8 cellular contexts compared by ENCODE assay signal in the genomic region with DNA sequence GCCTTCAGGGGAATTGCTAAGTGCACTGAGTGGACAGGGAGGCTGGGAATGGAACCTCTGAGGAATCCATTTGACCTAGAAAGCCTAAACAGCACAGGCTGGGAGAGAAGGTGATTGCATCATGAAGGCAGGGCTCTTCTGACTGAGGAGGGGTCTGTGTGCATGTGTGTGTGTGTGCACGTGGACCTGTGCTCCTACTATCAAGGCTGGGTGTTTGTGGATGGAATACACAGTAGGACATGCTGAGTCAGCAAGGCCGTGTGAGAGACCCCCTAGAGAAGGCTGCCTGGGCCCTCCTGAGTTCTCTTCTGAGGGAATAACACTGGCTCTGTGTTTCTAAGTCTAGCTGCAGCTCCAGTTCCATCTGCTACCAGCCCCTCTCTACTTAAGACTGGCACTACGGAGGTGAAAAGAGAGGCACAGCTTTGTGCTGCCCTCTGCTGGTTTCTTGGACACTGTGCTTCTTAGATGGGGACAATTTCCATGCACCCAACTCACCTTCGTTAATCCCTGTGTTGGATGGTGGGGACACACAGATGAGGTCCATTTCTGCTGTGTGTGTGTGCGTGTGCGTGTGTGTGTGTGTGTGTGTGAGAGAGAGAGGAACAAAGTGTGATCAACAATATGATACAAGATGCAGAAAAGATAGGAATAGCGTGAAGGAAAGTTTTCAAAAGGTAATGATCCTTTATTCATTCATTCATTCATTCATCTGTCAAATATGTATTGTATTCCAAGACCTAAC. TPM values are rescaled to one million over a fixed set of nuclear protein-coding genes. Genes with fewer than 3 reads are reported as not detected.
DNase-seq lines count a peak whose midpoint lies in the region; TF ChIP-seq lines count a peak whose summit lies in the region.

No MANE protein-coding gene starts in this region.

- no peaks in the 10 kb centered on the region for H3K36me3 ChIP-seq in BE2C

- H3K4me3 ChIP-seq in BE2C (ENCODE audit: low read depth, low read length): no peak overlapping the region

- no peaks in the 10 kb centered on the region for H3K36me3 Mint-ChIP-seq in mesothelial cell of epicardium

- no peaks in the 10 kb centered on the region for H3K4me1 ChIP-seq in BE2C

- peaks cover 37% of the 10 kb centered on the region for H3K27me3 Mint-ChIP-seq in mesothelial cell of epicardium (ENCODE audit: low read depth)

- H3K27me3 ChIP-seq in BE2C: no peaks in the 10 kb centered on the region

- no peaks in the 10 kb centered on the region for H3K4me1 Mint-ChIP-seq in mesothelial cell of epicardium

- peak; percentile 57 for DNase-seq in BE2C
- DNase-seq in GM19240 (ENCODE audit: insufficient read length, low spot score): peak; percentile 31
- peak; percentile 47 for DNase-seq in HPDE6-E6E7 (ENCODE audit: extremely low spot score)
- DNase-seq in NCI-H82 (lab: John Stamatoyannopoulos, UW): peak; percentile 96
- DNase-seq in activated CD4-positive, alpha-beta T cell treated with anti-CD3 and anti-CD28 coated beads, Interleukin-2, amount 50 U/mL, for 4 hours: peak; percentile 60 to 61
- DNase-seq in effector CD4-positive, alpha-beta T cell: peak; percentile 62
- peak; percentile 43 to 61 for DNase-seq in mesothelial cell of epicardium (ENCODE audit: low spot score in 2 of 2, unreplicated experiment in 2 of 2)
- DNase-seq in stimulated activated CD8-positive, alpha-beta memory T cell treated with anti-CD3 and anti-CD28 coated beads, Interleukin-4, amount 100 ng/mL, for 1 hour (ENCODE audit: low read depth in 2 of 2, low spot score in 1 of 2): peak; percentile 30 to 52

- H3K27ac Mint-ChIP-seq in mesothelial cell of epicardium: no peak overlapping the region

- TF ChIP-seq CTCF in BE2C (IDR thresholded peaks at IDR 0.05; ENCODE audit: low read depth, low read length) (peak; percentile 80), mesothelial cell of epicardium (IDR thresholded peaks at IDR 0.05; ENCODE audit: unreplicated experiment) (peak; percentile 57)

- no peak overlapping the region for H3K4me3 Mint-ChIP-seq in mesothelial cell of epicardium

- no peaks in the 10 kb centered on the region for H3K9me3 ChIP-seq in BE2C

- H3K9me3 Mint-ChIP-seq in mesothelial cell of epicardium: no peaks in the 10 kb centered on the region

RNA-seq across cellular contexts. Expression of a gene that starts 6.2 kb away (rescaled TPM):
- 3.5 TPM for polyA plus RNA-seq in BE2C (2012; ENCODE audit: insufficient read depth, insufficient read length, low read depth)
- 60.5 to 64.5 TPM (median 61.2 TPM) in 3 replicates for total RNA-seq in mesothelial cell of epicardium

RNA-seq across cellular contexts. Expression of a gene that starts 53.5 kb away (rescaled TPM):
- polyA plus RNA-seq in BE2C (2012; ENCODE audit: insufficient read depth, insufficient read length, low read depth): not detected
- 0.42 to 0.57 TPM (median 0.49 TPM) in 3 replicates for total RNA-seq in mesothelial cell of epicardium

RNA-seq across cellular contexts. Expression of a gene that starts 57.0 kb away (rescaled TPM):
- 28.3 TPM for polyA plus RNA-seq in BE2C (2012; ENCODE audit: insufficient read depth, insufficient read length, low read depth)
- total RNA-seq in mesothelial cell of epicardium: 38.4 to 40.5 TPM (median 38.5 TPM) in 3 replicates

Comparison
In these comparisons a context has a peak if more than half of its experiments do, and no peak if none do; other contexts are left out.
1. DNase-seq: peak in every context shown above with its lines; median percentile 96 in NCI-H82; 62 in effector CD4-positive, alpha-beta T cell; 60 in activated CD4-positive, alpha-beta T cell treated with anti-CD3 and anti-CD28 coated beads, Interleukin-2, amount 50 U/mL, for 4 hours; 57 in BE2C; 52 in mesothelial cell of epicardium; 47 in HPDE6-E6E7; 41 in stimulated activated CD8-positive, alpha-beta memory T cell treated with anti-CD3 and anti-CD28 coated beads, Interleukin-4, amount 100 ng/mL, for 1 hour; 31 in GM19240.